ENCODE assay signal across 16 cellular contexts in genomic region chr4:146051724-146052396, GRCh38.
A peak's percentile ranks its signal among the peaks of the same experiment; 100 is the strongest.
DNase-seq lines count a peak whose midpoint lies in the region; ATAC-seq and TF ChIP-seq lines count a peak whose summit lies in the region.
"Had no signal": no experiment of that assay in that cellular context is flagged by ENCODE, and none has a peak within 500 bp of the region (broad histone marks: within the 10 kb centered on the region; RNA-seq: fewer than 3 reads in every experiment).

No MANE protein-coding gene starts in this region.

- no peaks in the 10 kb centered on the region; the same call in 1 of the 2 replicates for H3K9me3 Mint-ChIP-seq in HFFc6
- H3K9me3 Mint-ChIP-seq: activated CD4-positive, alpha-beta memory T cell treated with anti-CD3 and anti-CD28 coated beads for 36 hours had no signal

- H3K27me3 ChIP-seq in ascending aorta, result no peaks in the 10 kb centered on the region
- H3K27me3 ChIP-seq: cardiac muscle cell, hepatocyte, left lung, sigmoid colon had no signal

- peaks cover 47% of the 10 kb centered on the region for H3K4me1 Mint-ChIP-seq in HFFc6 (ENCODE audit: low read depth)
- H3K4me1 Mint-ChIP-seq: nephron had no signal

- peaks cover 0 to 8% of the 10 kb centered on the region in 2 donors for H3K4me1 ChIP-seq in ascending aorta
- H3K4me1 ChIP-seq: left lung, sigmoid colon had no signal

- no peaks in the 10 kb centered on the region for H3K9me3 ChIP-seq in ascending aorta

- intact Hi-C loops in ascending aorta (cut with DNase I), result loop anchor here (5.0 kb wide), 1 partner anchor 110 kb away; no protein-coding TSS in a partner anchor
- intact Hi-C loops in posterior vena cava (cut with DNase I), result no loop called here

- peak overlapping the region; percentile 71 for H3K27ac Mint-ChIP-seq in HFFc6
- H3K27ac Mint-ChIP-seq: activated CD4-positive, alpha-beta memory T cell treated with anti-CD3 and anti-CD28 coated beads for 36 hours; nephron had no signal

- H3K4me3 Mint-ChIP-seq in HFFc6, result peak overlapping the region; percentile 62
- H3K4me3 Mint-ChIP-seq: activated CD4-positive, alpha-beta memory T cell treated with anti-CD3 and anti-CD28 coated beads for 36 hours; nephron had no signal

- peaks cover 2% of the 10 kb centered on the region; the same call in 1 of the 2 replicates for H3K27me3 Mint-ChIP-seq in HFFc6 (ENCODE audit: insufficient read depth)

- peaks cover 12% of the 10 kb centered on the region; the same call in 1 of the 2 replicates for H3K36me3 Mint-ChIP-seq in HFFc6 (ENCODE audit: low read depth)
- H3K36me3 Mint-ChIP-seq: activated CD4-positive, alpha-beta memory T cell treated with anti-CD3 and anti-CD28 coated beads for 36 hours had no signal

- H3K27ac ChIP-seq in ascending aorta, result peak overlapping the region; percentile 6 to 61
- H3K27ac ChIP-seq: cardiac muscle cell, hepatocyte, left lung, sigmoid colon had no signal

- TF ChIP-seq CTCF in HFFc6 (IDR thresholded peaks at IDR 0.05) (no peak), ascending aorta (IDR thresholded peaks at IDR 0.05) (no peak)

- ATAC-seq in HG02973 (IDR thresholded peaks at IDR 0.05; ENCODE audit: unreplicated experiment), result no peak
- ATAC-seq: left lung had no signal

- H3K36me3 ChIP-seq in ascending aorta, result no peaks in the 10 kb centered on the region
- H3K36me3 ChIP-seq: cardiac muscle cell, left lung, sigmoid colon had no signal

- H3K4me3 ChIP-seq in ascending aorta, result no peak overlapping the region
- H3K4me3 ChIP-seq: cardiac muscle cell, hepatocyte, left lung, sigmoid colon had no signal

- peak; percentile 66 for DNase-seq in HFFc6
- DNase-seq in ascending aorta (ENCODE audit: low spot score in 2 of 2), result no peak
- DNase-seq in glomerular visceral epithelial cell (ENCODE audit: extremely low spot score), result peak; percentile 39
- no peak for DNase-seq in posterior vena cava (ENCODE audit: low spot score)
- no peak for DNase-seq in epidermal melanocyte (ENCODE audit: insufficient read length, low spot score)
- DNase-seq in NCI-H1417 (lab: John Stamatoyannopoulos, UW), result no peak
- DNase-seq: activated CD4-positive, alpha-beta memory T cell treated with anti-CD3 and anti-CD28 coated beads for 36 hours; Calu3; left lung; NCI-H146; NCI-H526 treated with DMSO at 0.1 percent for 48 hours; sigmoid colon had no signal

Comparison
In these comparisons a context has a peak if more than half of its experiments do, and no peak if none do; other contexts are left out.
1. DNase-seq: peak in HFFc6 (single experiment) and glomerular visceral epithelial cell (single experiment); none in ascending aorta (0 of 2), posterior vena cava (single experiment), epidermal melanocyte (single experiment) and NCI-H1417 (0 of 3).